ENCODE assay signal across 29 cellular contexts in the genomic region with DNA sequence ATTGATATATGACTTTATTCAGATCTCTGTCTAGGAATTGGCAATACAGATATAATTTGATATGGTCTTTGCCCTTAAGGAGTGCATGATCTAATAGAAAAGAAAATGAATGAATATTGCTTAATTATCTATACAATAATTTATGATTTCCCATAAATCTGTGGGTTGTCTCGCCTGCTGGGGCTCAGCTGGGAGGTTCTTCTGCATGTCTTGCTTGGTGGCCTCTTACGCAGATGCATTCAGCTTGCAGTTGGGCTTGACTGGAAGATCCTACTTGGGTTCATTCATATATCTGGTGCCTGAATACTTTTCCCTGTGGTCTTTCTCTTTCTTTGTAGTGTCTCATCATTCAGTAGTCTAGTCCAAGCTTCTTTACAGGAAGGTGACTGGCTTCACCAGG.
"Had no signal": no experiment of that assay in that cellular context is flagged by ENCODE, and none has a peak within 500 bp of the region (broad histone marks: within the 10 kb centered on the region; RNA-seq: fewer than 3 reads in every experiment).

No MANE protein-coding gene starts in this region.

- H3K4me3 ChIP-seq: stomach, suprapubic skin, testis, thoracic aorta, thyroid gland, tibial artery, tibial nerve, transverse colon, upper lobe of left lung, upper lobe of right lung, uterus, vagina had no signal

- H3K9me3 ChIP-seq: stomach, suprapubic skin, testis, thoracic aorta, thyroid gland, tibial artery, tibial nerve, transverse colon, upper lobe of left lung, upper lobe of right lung, uterus, vagina had no signal

- H3K9me3 Mint-ChIP-seq: stimulated activated effector memory CD8-positive, alpha-beta T cell treated with anti-CD3 and anti-CD28 coated beads, Interleukin-12 subunit alpha, Interleukin-12 subunit beta, amount 100 ng/mL, for 72 hours; stimulated activated memory B cell treated with anti-CD40 and anti-IgM and Interleukin-4, amounts not matched to agents 10 μg/mL and 1 μg/mL and 100 μg/mL, for 72 hours; stimulated activated naive B cell treated with anti-CD40 and anti-IgM and Interleukin-4, amounts not matched to agents 10 μg/mL and 1 μg/mL and 100 μg/mL, for 72 hours; stimulated activated naive CD8-positive, alpha-beta T cell treated with anti-CD3 and anti-CD28 coated beads, Interleukin-15, amount 100 ng/mL, for 72 hours; stimulated activated naive CD8-positive, alpha-beta T cell treated with anti-CD3 and anti-CD28 coated beads, Interleukin-15, Interleukin-2, amounts not matched to agents 100 ng/mL and 50 ng/mL, for 24 hours; type B pancreatic cell had no signal

- H3K27me3 ChIP-seq: stomach, suprapubic skin, testis, thyroid gland, tibial nerve, transverse colon, upper lobe of left lung, upper lobe of right lung, uterus, vagina had no signal

- FAIRE-seq: urothelium cell line had no signal

- H3K27ac Mint-ChIP-seq: stimulated activated effector memory CD8-positive, alpha-beta T cell treated with anti-CD3 and anti-CD28 coated beads, Interleukin-12 subunit alpha, Interleukin-12 subunit beta, amount 100 ng/mL, for 72 hours; stimulated activated memory B cell treated with anti-CD40 and anti-IgM and Interleukin-4, amounts not matched to agents 10 μg/mL and 1 μg/mL and 100 μg/mL, for 72 hours; stimulated activated naive B cell treated with anti-CD40 and anti-IgM and Interleukin-4, amounts not matched to agents 10 μg/mL and 1 μg/mL and 100 μg/mL, for 72 hours; stimulated activated naive CD8-positive, alpha-beta T cell treated with anti-CD3 and anti-CD28 coated beads, Interleukin-15, amount 100 ng/mL, for 72 hours; stimulated activated naive CD8-positive, alpha-beta T cell treated with anti-CD3 and anti-CD28 coated beads, Interleukin-15, Interleukin-2, amounts not matched to agents 100 ng/mL and 50 ng/mL, for 24 hours; type B pancreatic cell had no signal

- DNase-seq: stimulated activated CD4-positive, alpha-beta T cell treated with anti-CD3 and anti-CD28 coated beads, Interleukin-2, amount 100 ng/mL, for 48 hours; stimulated activated CD4-positive, alpha-beta T cell treated with anti-CD3 and anti-CD28 coated beads, Interleukin-4, amount 100 ng/mL, for 1 hour; stimulated activated CD4-positive, alpha-beta T cell treated with anti-CD3 and anti-CD28 coated beads, Interleukin-4, amount 100 ng/mL, for 24 hours; stimulated activated CD4-positive, alpha-beta T cell treated with anti-CD3 and anti-CD28 coated beads, Interleukin-4, amount 100 ng/mL, for 4 hours; stimulated activated CD8-positive, alpha-beta memory T cell treated with anti-CD3 and anti-CD28 coated beads, Interleukin-4, amount 100 ng/mL, for 48 hours; stimulated activated naive B cell treated with anti-CD40 and anti-IgM and Interleukin-4, amounts not matched to agents 10 μg/mL and 1 μg/mL and 100 μg/mL, for 72 hours; stimulated activated naive CD4-positive, alpha-beta T cell; stimulated activated naive CD4-positive, alpha-beta T cell treated with Interleukin-2 at 50 U/mL for 16 hours; stimulated activated naive CD8-positive, alpha-beta T cell treated with anti-CD3 and anti-CD28 coated beads, Interleukin-15, amount 100 ng/mL, for 72 hours; stimulated activated naive CD8-positive, alpha-beta T cell treated with anti-CD3 and anti-CD28 coated beads, Interleukin-15, Interleukin-2, amounts not matched to agents 100 U/mL and 50 U/mL, for 24 hours; stomach; substantia nigra; testis; thyroid gland; tibial artery; transverse colon; trophoblast cell; upper lobe of left lung; upper lobe of right lung; uterus had no signal

- H3K4me1 ChIP-seq: stomach, suprapubic skin, testis, thyroid gland, tibial artery, tibial nerve, transverse colon, upper lobe of left lung, upper lobe of right lung, uterus, vagina had no signal

- H3K36me3 ChIP-seq: stomach, suprapubic skin, thoracic aorta, thyroid gland, tibial artery, tibial nerve, transverse colon, upper lobe of left lung, upper lobe of right lung, uterus, vagina had no signal

- H3K4me3 Mint-ChIP-seq: stimulated activated effector memory CD8-positive, alpha-beta T cell treated with anti-CD3 and anti-CD28 coated beads, Interleukin-12 subunit alpha, Interleukin-12 subunit beta, amount 100 ng/mL, for 72 hours; stimulated activated memory B cell treated with anti-CD40 and anti-IgM and Interleukin-4, amounts not matched to agents 10 μg/mL and 1 μg/mL and 100 μg/mL, for 72 hours; stimulated activated naive B cell treated with anti-CD40 and anti-IgM and Interleukin-4, amounts not matched to agents 10 μg/mL and 1 μg/mL and 100 μg/mL, for 72 hours; stimulated activated naive CD8-positive, alpha-beta T cell treated with anti-CD3 and anti-CD28 coated beads, Interleukin-15, amount 100 ng/mL, for 72 hours; stimulated activated naive CD8-positive, alpha-beta T cell treated with anti-CD3 and anti-CD28 coated beads, Interleukin-15, Interleukin-2, amounts not matched to agents 100 ng/mL and 50 ng/mL, for 24 hours; type B pancreatic cell had no signal

- H3K4me1 Mint-ChIP-seq: stimulated activated effector memory CD8-positive, alpha-beta T cell treated with anti-CD3 and anti-CD28 coated beads, Interleukin-12 subunit alpha, Interleukin-12 subunit beta, amount 100 ng/mL, for 72 hours; stimulated activated memory B cell treated with anti-CD40 and anti-IgM and Interleukin-4, amounts not matched to agents 10 μg/mL and 1 μg/mL and 100 μg/mL, for 72 hours; stimulated activated naive B cell treated with anti-CD40 and anti-IgM and Interleukin-4, amounts not matched to agents 10 μg/mL and 1 μg/mL and 100 μg/mL, for 72 hours; stimulated activated naive CD8-positive, alpha-beta T cell treated with anti-CD3 and anti-CD28 coated beads, Interleukin-15, amount 100 ng/mL, for 72 hours had no signal

- ATAC-seq: stimulated activated effector memory CD8-positive, alpha-beta T cell treated with anti-CD3 and anti-CD28 coated beads, Interleukin-12 subunit alpha, Interleukin-12 subunit beta, amount 100 ng/mL, for 72 hours; stimulated activated memory B cell treated with anti-CD40 and anti-IgM and Interleukin-4, amounts not matched to agents 10 μg/mL and 1 μg/mL and 100 μg/mL, for 72 hours; stimulated activated naive B cell treated with anti-CD40 and anti-IgM and Interleukin-4, amounts not matched to agents 10 μg/mL and 1 μg/mL and 100 μg/mL, for 72 hours; stimulated activated naive CD8-positive, alpha-beta T cell treated with anti-CD3 and anti-CD28 coated beads, Interleukin-15, amount 100 ng/mL, for 72 hours; stimulated activated naive CD8-positive, alpha-beta T cell treated with anti-CD3 and anti-CD28 coated beads, Interleukin-15, Interleukin-2, amounts not matched to agents 100 U/mL and 50 U/mL, for 24 hours; upper lobe of right lung had no signal

- H3K27ac ChIP-seq: stomach, suprapubic skin, testis, thoracic aorta, thyroid gland, tibial artery, tibial nerve, transverse colon, upper lobe of left lung, upper lobe of right lung, uterus, vagina had no signal

- H3K27me3 Mint-ChIP-seq: stimulated activated naive CD8-positive, alpha-beta T cell treated with anti-CD3 and anti-CD28 coated beads, Interleukin-15, amount 100 ng/mL, for 72 hours; type B pancreatic cell had no signal

- H3K36me3 Mint-ChIP-seq: stimulated activated effector memory CD8-positive, alpha-beta T cell treated with anti-CD3 and anti-CD28 coated beads, Interleukin-12 subunit alpha, Interleukin-12 subunit beta, amount 100 ng/mL, for 72 hours; stimulated activated memory B cell treated with anti-CD40 and anti-IgM and Interleukin-4, amounts not matched to agents 10 μg/mL and 1 μg/mL and 100 μg/mL, for 72 hours; stimulated activated naive B cell treated with anti-CD40 and anti-IgM and Interleukin-4, amounts not matched to agents 10 μg/mL and 1 μg/mL and 100 μg/mL, for 72 hours; type B pancreatic cell had no signal
